In genomic region chr10:84194424-84195043, GRCh38 we compare ENCODE assay signal across 8 cellular contexts. TPM values are rescaled to one million over a fixed set of nuclear protein-coding genes. Genes with fewer than 3 reads are reported as not detected.
DNase-seq lines count a peak whose midpoint lies in the region; ATAC-seq and TF ChIP-seq lines count a peak whose summit lies in the region.

CDHR1 (plus strand) TSS chr10:84194537; CDS start chr10:84194761, 224 bp downstream.

- no peaks in the 10 kb centered on the region for H3K9me3 Mint-ChIP-seq in activated CD4-positive, alpha-beta memory T cell treated with anti-CD3 and anti-CD28 coated beads, Interleukin-2, amount 10 ng/mL, durations not matched to agents 7 days and 5 days

- no peak within 1 kb of the TSS for H3K27ac ChIP-seq in HUES6 (ENCODE audit: low read depth, low read length)
- no peak within 1 kb of the TSS for H3K27ac ChIP-seq in esophagus muscularis mucosa (replicated peaks in 1 of 4)
- H3K27ac ChIP-seq in neuronal stem cell (replicated peaks; ENCODE audit: low read length), result no peak within 1 kb of the TSS
- no peak within 1 kb of the TSS for H3K27ac ChIP-seq in urinary bladder (ENCODE audit: low read depth)

- H3K36me3 ChIP-seq in HUES6 (ENCODE audit: control insufficient read depth, insufficient read depth, low read length) (peaks cover 2% of the 10 kb centered on the region; the same call in 1 of the 2 replicates), esophagus muscularis mucosa (no peaks in the 10 kb centered on the region), neuronal stem cell (replicated peaks in 1 of 2; ENCODE audit: control insufficient read depth in 2 of 2, insufficient read depth in 2 of 2, low read length in 2 of 2) (no peaks in the 10 kb centered on the region), urinary bladder (ENCODE audit: insufficient read depth) (no peaks in the 10 kb centered on the region)

- H3K18ac ChIP-seq in neuronal stem cell (ENCODE audit: low read length), result peak within 1 kb of the TSS; percentile 94

- TF ChIP-seq EP300 in esophagus muscularis mucosa (IDR thresholded peaks at IDR 0.05), result no peak

- H2BK15ac ChIP-seq in neuronal stem cell (ENCODE audit: low read length), result peak within 1 kb of the TSS; percentile 82

- peak within 1 kb of the TSS; percentile 93 for H2BK120ac ChIP-seq in neuronal stem cell (ENCODE audit: low read depth, low read length)

- H2AFZ ChIP-seq in neuronal stem cell (ENCODE audit: low read length), result peak within 1 kb of the TSS; percentile 93

- H3K79me1 ChIP-seq in neuronal stem cell (ENCODE audit: low read depth, low read length), result no peaks in the 10 kb centered on the region

- TF ChIP-seq CTCF in esophagus muscularis mucosa (IDR thresholded peaks at IDR 0.05), result no peak

- POLR2A ChIA-PET in activated CD4-positive, alpha-beta memory T cell treated with anti-CD3 and anti-CD28 coated beads, Interleukin-2, amount 10 ng/mL, durations not matched to agents 7 days and 5 days (lab: Charles Lee), result no interaction called here

- no peak within 1 kb of the TSS for H4K91ac ChIP-seq in neuronal stem cell (ENCODE audit: low read depth, low read length, poor library complexity)

- H3K4me2 ChIP-seq in neuronal stem cell (ENCODE audit: insufficient read depth, low read length, poor library complexity, severe bottlenecking), result peak within 1 kb of the TSS; percentile 94

- H3K4me3 Mint-ChIP-seq in activated CD4-positive, alpha-beta memory T cell treated with anti-CD3 and anti-CD28 coated beads, Interleukin-2, amount 10 ng/mL, durations not matched to agents 7 days and 5 days, result peak within 1 kb of the TSS; percentile 32

- H3K14ac ChIP-seq in neuronal stem cell (ENCODE audit: low read length), result peak within 1 kb of the TSS; percentile 41

- no peaks in the 10 kb centered on the region for H3K36me3 Mint-ChIP-seq in activated CD4-positive, alpha-beta memory T cell treated with anti-CD3 and anti-CD28 coated beads, Interleukin-2, amount 10 ng/mL, durations not matched to agents 7 days and 5 days (ENCODE audit: low read depth)

- DNase-seq in DMS79 (lab: John Stamatoyannopoulos, UW), result peak; percentile 0
- DNase-seq in activated CD4-positive, alpha-beta memory T cell treated with anti-CD3 and anti-CD28 coated beads, Interleukin-2, amount 10 ng/mL, durations not matched to agents 7 days and 5 days, result peak; percentile 36
- no peak for DNase-seq in esophagus muscularis mucosa (ENCODE audit: extremely low spot score)
- peak; percentile 57 for DNase-seq in neuronal stem cell (ENCODE audit: low spot score)
- no peak for DNase-seq in SHP77 treated with DMSO at 0.1 percent for 48 hours (lab: John Stamatoyannopoulos, UW)

- intact Hi-C loops in esophagus muscularis mucosa (cut with DNase I), result no loop called here

- no peak within 1 kb of the TSS for H2BK12ac ChIP-seq in neuronal stem cell (ENCODE audit: low read length)

- H4K8ac ChIP-seq in neuronal stem cell (ENCODE audit: low read depth, low read length), result no peak within 1 kb of the TSS

- H3K4me1 Mint-ChIP-seq in activated CD4-positive, alpha-beta memory T cell treated with anti-CD3 and anti-CD28 coated beads, Interleukin-2, amount 10 ng/mL, durations not matched to agents 7 days and 5 days, result peaks cover 7% of the 10 kb centered on the region

- H3K27me3 ChIP-seq in HUES6 (ENCODE audit: control insufficient read depth, insufficient read depth, low read length) (peaks cover 76% of the 10 kb centered on the region), esophagus muscularis mucosa (peaks cover 0 to 80% (median 23%) of the 10 kb centered on the region in 4 donors), neuronal stem cell (ENCODE audit: control insufficient read depth in 3 of 3, insufficient read depth in 3 of 3, low read depth in 1 of 3, low read length in 3 of 3) (peaks cover 4 to 87% (median 26%) of the 10 kb centered on the region in 3 experiments)

- no peak for TF ChIP-seq POLR2A in esophagus muscularis mucosa (IDR thresholded peaks at IDR 0.05; ENCODE audit: low read depth)

- H3K27ac Mint-ChIP-seq in activated CD4-positive, alpha-beta memory T cell treated with anti-CD3 and anti-CD28 coated beads, Interleukin-2, amount 10 ng/mL, durations not matched to agents 7 days and 5 days, result no peak within 1 kb of the TSS

- H3K27me3 Mint-ChIP-seq in activated CD4-positive, alpha-beta memory T cell treated with anti-CD3 and anti-CD28 coated beads, Interleukin-2, amount 10 ng/mL, durations not matched to agents 7 days and 5 days, result peaks cover 45% of the 10 kb centered on the region

- H3K23ac ChIP-seq in neuronal stem cell (ENCODE audit: low read depth, low read length, poor library complexity), result peak within 1 kb of the TSS; percentile 94

- WGBS in esophagus muscularis mucosa, result no CpG with 5 or more reads among the region's 61 CpGs
- WGBS in neuronal stem cell (ENCODE audit: extremely low coverage in 2 of 2, insufficient read length in 2 of 2, insufficient replicate concordance in 1 of 2), 2 donors, result no CpG with 5 or more reads among the region's 61 CpGs
- WGBS in urinary bladder, result under 1% methylated on average over 61 of the region's 61 CpGs

- peak within 1 kb of the TSS; percentile 86 for H3K4me3 ChIP-seq in HUES6 (ENCODE audit: low read depth, low read length)
- H3K4me3 ChIP-seq in esophagus muscularis mucosa, result peak within 1 kb of the TSS; percentile 51 to 56 (median 52)
- H3K4me3 ChIP-seq in neuronal stem cell (ENCODE audit: low read length in 2 of 2), result peak within 1 kb of the TSS; percentile 41 to 93
- H3K4me3 ChIP-seq in urinary bladder (ENCODE audit: low read depth, low read length), result peak within 1 kb of the TSS; percentile 55

- H2BK5ac ChIP-seq in neuronal stem cell (ENCODE audit: low read length), result no peak within 1 kb of the TSS

- no peak within 1 kb of the TSS for H3K9ac ChIP-seq in HUES6 (ENCODE audit: low read length)
- peak within 1 kb of the TSS; percentile 90 for H3K9ac ChIP-seq in neuronal stem cell (ENCODE audit: low read depth, low read length, poor library complexity)

- H3K9me3 ChIP-seq in HUES6 (ENCODE audit: control insufficient read depth, insufficient read depth, low read depth, low read length) (no peaks in the 10 kb centered on the region), esophagus muscularis mucosa (no peaks in the 10 kb centered on the region), neuronal stem cell (replicated peaks in 1 of 2; ENCODE audit: control insufficient read depth in 2 of 2, insufficient read depth in 1 of 2, low read depth in 1 of 2, low read length in 2 of 2) (no peaks in the 10 kb centered on the region)

- H3K4me1 ChIP-seq in HUES6 (ENCODE audit: control insufficient read depth, insufficient read depth, low read length), result peaks cover 12% of the 10 kb centered on the region
- peaks cover 6 to 19% (median 15%) of the 10 kb centered on the region in 4 donors for H3K4me1 ChIP-seq in esophagus muscularis mucosa
- peaks cover 7% of the 10 kb centered on the region in 2 donors for H3K4me1 ChIP-seq in neuronal stem cell (ENCODE audit: control insufficient read depth in 2 of 2, insufficient read depth in 1 of 2, low read depth in 1 of 2, low read length in 2 of 2)
- H3K4me1 ChIP-seq in urinary bladder (ENCODE audit: insufficient read depth), result no peaks in the 10 kb centered on the region

- peak within 1 kb of the TSS; percentile 64 for H2AK5ac ChIP-seq in neuronal stem cell (ENCODE audit: low read depth, low read length)

- H3K4ac ChIP-seq in neuronal stem cell (ENCODE audit: low read length), result no peak within 1 kb of the TSS

- CTCF ChIA-PET in activated CD4-positive, alpha-beta memory T cell treated with anti-CD3 and anti-CD28 coated beads, Interleukin-2, amount 10 ng/mL, durations not matched to agents 7 days and 5 days (lab: Charles Lee), result no interaction called here

- peak; percentile 82 for ATAC-seq in GM21367 (IDR thresholded peaks at IDR 0.05; ENCODE audit: unreplicated experiment)

RNA-seq across cellular contexts. Expression of gene CDHR1, which starts in this region (rescaled TPM):
- under 1 TPM; 0.38 to 0.45 TPM for total RNA-seq in activated CD4-positive, alpha-beta memory T cell treated with anti-CD3 and anti-CD28 coated beads, Interleukin-2, amount 10 ng/mL, durations not matched to agents 7 days and 5 days
- total RNA-seq in esophagus muscularis mucosa (under 1 TPM in 3 of 4 donors, not detected in 1; under 0.01 to 0.17 (median 0.06) TPM), urinary bladder (0.32 TPM)
- polyA plus RNA-seq in neuronal stem cell (2013, experiment 1 of 2), result 6.3 TPM
- polyA plus RNA-seq in neuronal stem cell (2013, experiment 2 of 2), result 6.5 TPM
- polyA plus RNA-seq in urinary bladder, result 0.08 TPM

Comparison
In these comparisons a context has a peak if more than half of its experiments do, and no peak if none do; other contexts are left out.
1. Peak in DNase-seq in activated CD4-positive, alpha-beta memory T cell treated with anti-CD3 and anti-CD28 coated beads, Interleukin-2, amount 10 ng/mL, durations not matched to agents 7 days and 5 days; RNA of the gene not detected or under 1 TPM.
2. DNase-seq: peak in DMS79 (single experiment) and neuronal stem cell (single experiment); none in esophagus muscularis mucosa (single experiment) and SHP77 treated with DMSO at 0.1 percent for 48 hours (single experiment).
3. Peak in every context shown above with its lines, with median percentiles within 50 percentile points of each other: H3K4me3 ChIP-seq.